In the genomic region with DNA sequence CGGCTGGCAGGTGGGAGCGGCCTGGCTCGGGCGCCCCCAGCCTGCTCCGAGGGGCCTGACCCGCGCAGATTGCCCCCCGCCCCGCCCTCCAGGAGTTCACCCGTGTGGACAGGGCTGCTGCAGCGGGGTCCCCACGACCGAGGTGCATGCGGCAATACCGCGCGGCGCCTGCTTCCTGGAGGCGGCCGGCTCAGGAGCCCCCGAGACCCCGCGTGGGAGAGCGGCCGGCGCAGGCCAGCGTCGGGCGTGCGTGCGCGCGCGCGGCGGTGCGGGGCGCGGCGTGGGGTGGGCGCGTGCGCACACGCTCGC, we compare ENCODE assay signal across 3 cellular contexts.
TF ChIP-seq lines count a peak whose summit lies in the region.

No MANE protein-coding gene starts in this region.

TF ChIP-seq in HEK293T, 16 proteins besides CTCF, POLR2A, EP300 and RAD21:
- TF ChIP-seq L3MBTL2 (conservative IDR thresholded peaks at IDR 0.05) (peak; percentile 21; the same call in 1 of the 2 replicates), HDGF (IDR thresholded peaks at IDR 0.05; ENCODE audit: borderline replicate concordance) (no peak), LEF1 (IDR thresholded peaks at IDR 0.05; ENCODE audit: borderline replicate concordance) (no peak), BHLHE40 (IDR thresholded peaks at IDR 0.05; ENCODE audit: borderline replicate concordance) (no peak), FOXM1 (IDR thresholded peaks at IDR 0.05; ENCODE audit: borderline replicate concordance) (no peak), FOXK2 (IDR thresholded peaks at IDR 0.05) (no peak)
TF ChIP-seq in HEK293T: peak in this region for 1.

TF ChIP-seq in H1, 55 proteins besides CTCF, POLR2A, EP300 and RAD21:
- no peak for TF ChIP-seq RBBP5 (IDR thresholded peaks at IDR 0.05; ENCODE audit: borderline replicate concordance, low read depth, low read length)
- TF ChIP-seq, protein P1, sequence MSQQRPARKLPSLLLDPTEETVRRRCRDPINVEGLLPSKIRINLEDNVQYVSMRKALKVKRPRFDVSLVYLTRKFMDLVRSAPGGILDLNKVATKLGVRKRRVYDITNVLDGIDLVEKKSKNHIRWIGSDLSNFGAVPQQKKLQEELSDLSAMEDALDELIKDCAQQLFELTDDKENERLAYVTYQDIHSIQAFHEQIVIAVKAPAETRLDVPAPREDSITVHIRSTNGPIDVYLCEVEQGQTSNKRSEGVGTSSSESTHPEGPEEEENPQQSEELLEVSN (IDR thresholded peaks at IDR 0.05) = 0 out of 2 replicates have a peak, but pooled peaks have one; percentile 1
TF ChIP-seq in H1: peak in this region for 1.

TF ChIP-seq in neural cell, 6 proteins besides CTCF, POLR2A, EP300 and RAD21:
- TF ChIP-seq POLR2AphosphoS5 (IDR thresholded peaks at IDR 0.05) (peak; percentile 12), EZH2 (IDR thresholded peaks at IDR 0.05; ENCODE audit: borderline replicate concordance, insufficient read depth, low read length, poor library complexity, severe bottlenecking) (no peak), SMC3 (conservative IDR thresholded peaks at IDR 0.05; ENCODE audit: poor library complexity) (no peak)
